1 cellular context compared by ENCODE assay signal in genomic region chr14:105018414-105018813, GRCh38.
TF ChIP-seq lines count a peak whose summit lies in the region.

No MANE protein-coding gene starts in this region.

TF ChIP-seq in HepG2, 621 proteins besides CTCF, POLR2A, EP300 and RAD21:
- no peak for TF ChIP-seq ZNF501 (CRISPR knock-in tag; IDR thresholded peaks at IDR 0.05)
- TF ChIP-seq, protein P1, sequence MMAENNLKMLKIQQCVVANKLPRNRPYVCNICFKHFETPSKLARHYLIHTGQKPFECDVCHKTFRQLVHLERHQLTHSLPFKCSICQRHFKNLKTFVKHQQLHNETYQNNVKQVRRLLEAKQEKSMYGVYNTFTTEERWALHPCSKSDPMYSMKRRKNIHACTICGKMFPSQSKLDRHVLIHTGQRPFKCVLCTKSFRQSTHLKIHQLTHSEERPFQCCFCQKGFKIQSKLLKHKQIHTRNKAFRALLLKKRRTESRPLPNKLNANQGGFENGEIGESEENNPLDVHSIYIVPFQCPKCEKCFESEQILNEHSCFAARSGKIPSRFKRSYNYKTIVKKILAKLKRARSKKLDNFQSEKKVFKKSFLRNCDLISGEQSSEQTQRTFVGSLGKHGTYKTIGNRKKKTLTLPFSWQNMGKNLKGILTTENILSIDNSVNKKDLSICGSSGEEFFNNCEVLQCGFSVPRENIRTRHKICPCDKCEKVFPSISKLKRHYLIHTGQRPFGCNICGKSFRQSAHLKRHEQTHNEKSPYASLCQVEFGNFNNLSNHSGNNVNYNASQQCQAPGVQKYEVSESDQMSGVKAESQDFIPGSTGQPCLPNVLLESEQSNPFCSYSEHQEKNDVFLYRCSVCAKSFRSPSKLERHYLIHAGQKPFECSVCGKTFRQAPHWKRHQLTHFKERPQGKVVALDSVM (CRISPR knock-in tag; IDR thresholded peaks at IDR 0.05): 0 out of 2 replicates have a peak, but pooled peaks have one; percentile 36
